ENCODE assay signal across 23 cellular contexts in the genomic region with DNA sequence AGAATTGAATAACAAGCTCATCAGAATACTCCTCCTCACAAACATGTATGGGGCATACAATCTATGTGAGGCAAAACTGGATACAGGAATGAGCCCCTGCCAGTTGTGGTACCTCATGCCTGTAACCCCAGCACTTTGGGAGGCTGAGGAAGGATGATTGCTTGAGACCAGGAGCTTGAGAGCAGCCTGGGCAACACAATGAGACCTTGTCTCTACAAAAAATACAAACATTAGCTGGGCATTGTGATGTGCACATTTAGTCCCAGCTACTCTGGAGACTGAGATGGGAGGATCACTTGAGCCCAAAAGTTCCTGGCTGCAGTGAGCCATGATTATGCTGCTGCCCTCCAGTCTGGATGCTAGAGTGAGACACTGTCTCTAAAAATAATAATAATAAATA.
"Had no signal": no experiment of that assay in that cellular context is flagged by ENCODE, and none has a peak within 500 bp of the region (broad histone marks: within the 10 kb centered on the region; RNA-seq: fewer than 3 reads in every experiment).

No MANE protein-coding gene starts in this region.

- ATAC-seq: effector memory CD8-positive, alpha-beta T cell; left ventricle myocardium superior; lower lobe of right lung; mucosa of descending colon; natural killer cell treated with Interleukin-12 subunit alpha and Interleukin-12 subunit beta and Interleukin-15 and Interleukin-18, amount 100 ng/mL, for 72 hours; pancreas; stimulated activated naive B cell treated with anti-CD40 and anti-IgM and Interleukin-4, amounts not matched to agents 10 μg/mL and 1 μg/mL and 100 μg/mL, for 72 hours had no signal

- DNase-seq: dermis blood vessel endothelial cell; effector memory CD8-positive, alpha-beta T cell; erythroblast; esophagus squamous epithelium; foreskin melanocyte; immature natural killer cell; islet precursor cell; kidney glomerular epithelial cell; left ventricle myocardium superior; lower lobe of right lung; mucosa of descending colon; naive B cell; pancreas; spleen; stimulated activated CD4-positive, alpha-beta T cell treated with anti-CD3 and anti-CD28 coated beads, Interleukin-2, amount 100 ng/mL, for 48 hours; stimulated activated naive B cell treated with anti-CD40 and anti-IgM and Interleukin-4, amounts not matched to agents 10 μg/mL and 1 μg/mL and 100 μg/mL, for 72 hours; testis; tibial artery had no signal

- H3K27ac ChIP-seq: coronary artery, esophagus squamous epithelium, lower lobe of right lung, neutrophil, pancreas, right atrium auricular region, skin epidermis, spleen, testis, tibial artery had no signal
